ENCODE assay signal across 11 cellular contexts in the genomic region with DNA sequence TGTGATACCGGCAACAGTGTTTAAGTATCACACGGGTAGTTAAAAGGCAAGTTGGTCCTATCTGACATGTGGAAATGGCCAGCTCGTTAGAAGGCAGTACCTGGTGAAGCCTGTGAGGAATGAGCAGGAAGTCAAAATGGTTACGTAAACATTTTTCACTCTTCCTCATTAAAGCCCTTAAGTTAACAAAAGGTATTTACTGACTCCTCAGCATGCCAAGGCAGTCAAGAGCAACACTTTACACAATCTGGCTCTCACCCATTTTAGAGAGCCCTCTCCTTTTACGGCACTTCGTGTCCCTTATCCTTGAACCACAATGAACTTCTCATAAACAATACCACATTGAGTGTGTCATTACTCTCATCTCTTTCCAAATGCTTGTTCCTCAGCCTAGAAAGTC. TPM values are rescaled to one million over a fixed set of nuclear protein-coding genes. Genes with fewer than 3 reads are reported as not detected.
A peak's percentile ranks its signal among the peaks of the same experiment; 100 is the strongest.
DNase-seq lines count a peak whose midpoint lies in the region; ATAC-seq, FAIRE-seq and TF ChIP-seq lines count a peak whose summit lies in the region.
"Had no signal": no experiment of that assay in that cellular context is flagged by ENCODE, and none has a peak within 500 bp of the region (broad histone marks: within the 10 kb centered on the region; RNA-seq: fewer than 3 reads in every experiment).

No MANE protein-coding gene starts in this region.

- H3K27me3 Mint-ChIP-seq in stimulated activated memory B cell treated with anti-CD40 and anti-IgM and Interleukin-4, amounts not matched to agents 10 μg/mL and 1 μg/mL and 100 μg/mL, for 72 hours, result no peaks in the 10 kb centered on the region

- peaks cover under 1% of the 10 kb centered on the region for H4K20me1 ChIP-seq in keratinocyte (ENCODE audit: control insufficient read depth, extremely low read depth, insufficient read depth, low read length)

- no peak overlapping the region for H3K4me3 ChIP-seq in keratinocyte (ENCODE audit: control insufficient read depth in 2 of 3, extremely low read depth in 1 of 3, insufficient read depth in 2 of 3, low read depth in 1 of 3, low read length in 3 of 3)
- H3K4me3 ChIP-seq in thoracic aorta, result no peak overlapping the region

- H3K9me1 ChIP-seq in keratinocyte (ENCODE audit: control insufficient read depth, extremely low read depth, insufficient read depth, low read length), result no peaks in the 10 kb centered on the region

- H3K9me3 ChIP-seq in keratinocyte (ENCODE audit: control insufficient read depth, low read depth, low read length) (no peaks in the 10 kb centered on the region), thoracic aorta (no peaks in the 10 kb centered on the region)

- H3K4me2 ChIP-seq in keratinocyte (ENCODE audit: control insufficient read depth, extremely low read depth, insufficient read depth, low read depth, low read length), result no peak overlapping the region
- H3K4me2 ChIP-seq: KMS-11 had no signal

- H2AFZ ChIP-seq in keratinocyte (ENCODE audit: control insufficient read depth, low read length), result no peak overlapping the region

- no peak overlapping the region for H3K9ac ChIP-seq in keratinocyte (ENCODE audit: control insufficient read depth, extremely low read depth, insufficient read depth, low read length)
- H3K9ac ChIP-seq: KMS-11 had no signal

- no peak for TF ChIP-seq CTCF in keratinocyte (optimal IDR thresholded peaks at IDR 0.05 in 1 of 3, IDR thresholded peaks at IDR 0.05 in 1 of 3, conservative IDR thresholded peaks at IDR 0.05 in 1 of 3; ENCODE audit: extremely low read depth in 1 of 3, insufficient read depth in 2 of 3, low read length in 3 of 3)
- TF ChIP-seq CTCF in thoracic aorta (IDR thresholded peaks at IDR 0.05), result no peak

- H3K27ac ChIP-seq in keratinocyte (ENCODE audit: control insufficient read depth, insufficient read depth, low read length) (peak overlapping the region; percentile 1), thoracic aorta (no peak overlapping the region)
- H3K27ac ChIP-seq: KMS-11 had no signal

- dilution Hi-C loops in keratinocyte (cut with MboI; ENCODE audit: extremely low pct_ligation_motif_present, low sequenced_read_pairs), result no loop called here

- FAIRE-seq in keratinocyte (lab: Jason Lieb, UNC), result no peak

- H3K4me1 ChIP-seq in keratinocyte (ENCODE audit: control insufficient read depth, extremely low read depth, insufficient read depth, low read length) (peaks cover 8% of the 10 kb centered on the region), thoracic aorta (ENCODE audit: control insufficient read depth in 1 of 2, low read depth in 2 of 2) (peaks cover 3 to 25% of the 10 kb centered on the region in 2 donors)

- H3K27me3 ChIP-seq in keratinocyte (ENCODE audit: control insufficient read depth, extremely low read depth, insufficient read depth, low read length) (no peaks in the 10 kb centered on the region), thoracic aorta (replicated peaks; ENCODE audit: insufficient read depth) (no peaks in the 10 kb centered on the region)

- peaks cover 51% of the 10 kb centered on the region for H3K36me3 Mint-ChIP-seq in stimulated activated memory B cell treated with anti-CD40 and anti-IgM and Interleukin-4, amounts not matched to agents 10 μg/mL and 1 μg/mL and 100 μg/mL, for 72 hours

- H3K9me3 Mint-ChIP-seq in stimulated activated memory B cell treated with anti-CD40 and anti-IgM and Interleukin-4, amounts not matched to agents 10 μg/mL and 1 μg/mL and 100 μg/mL, for 72 hours, result no peaks in the 10 kb centered on the region

- H3K4me3 Mint-ChIP-seq in stimulated activated memory B cell treated with anti-CD40 and anti-IgM and Interleukin-4, amounts not matched to agents 10 μg/mL and 1 μg/mL and 100 μg/mL, for 72 hours, result no peak overlapping the region

- H3K4me1 Mint-ChIP-seq in stimulated activated memory B cell treated with anti-CD40 and anti-IgM and Interleukin-4, amounts not matched to agents 10 μg/mL and 1 μg/mL and 100 μg/mL, for 72 hours, result peaks cover 15% of the 10 kb centered on the region

- H3K27ac Mint-ChIP-seq in stimulated activated memory B cell treated with anti-CD40 and anti-IgM and Interleukin-4, amounts not matched to agents 10 μg/mL and 1 μg/mL and 100 μg/mL, for 72 hours, result no peak overlapping the region

- peaks cover 13% of the 10 kb centered on the region for H3K79me2 ChIP-seq in keratinocyte (ENCODE audit: control insufficient read depth, insufficient read depth, low read length)

- DNase-seq in NCI-H146 (lab: John Stamatoyannopoulos, UW), result peak; percentile 15
- no peak for DNase-seq in NCI-H146 treated with DMSO at 0.1 percent for 48 hours (lab: John Stamatoyannopoulos, UW; ENCODE audit: unreplicated experiment)
- peak; percentile 68 for DNase-seq in SKM-1 (lab: John Stamatoyannopoulos, UW; ENCODE audit: unreplicated experiment)
- DNase-seq in keratinocyte (ENCODE audit: low read depth, low spot score), result no peak
- DNase-seq in thoracic aorta (ENCODE audit: low spot score), result no peak
- no peak for DNase-seq in germinal center (ENCODE audit: low spot score)
- DNase-seq: activated naive CD4-positive, alpha-beta T cell; T1000 had no signal

- peaks cover 5 to 8% of the 10 kb centered on the region in 2 experiments for H3K36me3 ChIP-seq in keratinocyte (ENCODE audit: control insufficient read depth in 2 of 2, extremely low read depth in 1 of 2, insufficient read depth in 2 of 2, low read length in 2 of 2)
- H3K36me3 ChIP-seq in thoracic aorta, result peaks cover 7% of the 10 kb centered on the region

- ATAC-seq in thoracic aorta (ENCODE audit: insufficient number of reproducible peaks, low FRiP score, low read depth) (peak; percentile 40), GM18873 (IDR thresholded peaks at IDR 0.05; ENCODE audit: low FRiP score, unreplicated experiment) (no peak)
- no peak for ATAC-seq in stimulated activated memory B cell treated with anti-CD40 and anti-IgM and Interleukin-4, amounts not matched to agents 10 μg/mL and 1 μg/mL and 100 μg/mL, for 72 hours

RNA-seq across cellular contexts. Expression of a gene that starts 11.0 kb away (rescaled TPM):
- polyA plus RNA-seq in keratinocyte, result 3.9 to 9.6 TPM (median 6.0 TPM) in 3 replicates
- polyA plus RNA-seq in keratinocyte (2011; ENCODE audit: low read depth), result 11.3 TPM
- 2.2 and 3.8 TPM in 2 replicates for polyA plus RNA-seq in keratinocyte (2011; cell fraction: cytosol; rRNA removed)
- 7.0 and 7.7 TPM in 2 replicates for polyA plus RNA-seq in keratinocyte (2011; cell fraction: nucleus; rRNA removed)
- 5.3 and 8.0 TPM in 2 replicates for polyA plus RNA-seq in keratinocyte (2012; ENCODE audit: low replicate concordance)
- 2.7 to 20.0 TPM (median 10.3 TPM) in 3 replicates for polyA minus RNA-seq in keratinocyte
- 2.9 TPM for polyA minus RNA-seq in keratinocyte (2011; cell fraction: cytosol; rRNA and poly(A)+ RNA removed)
- 4.7 and 5.6 TPM in 2 replicates for polyA minus RNA-seq in keratinocyte (2011; cell fraction: nucleus; rRNA and poly(A)+ RNA removed)
- 10 to 100 TPM; 14.8 to 27.7 TPM for total RNA-seq in thoracic aorta

Comparison
In these comparisons a context has a peak if more than half of its experiments do, and no peak if none do; other contexts are left out.
1. DNase-seq: peak in NCI-H146 (single experiment) and SKM-1 (single experiment); none in NCI-H146 treated with DMSO at 0.1 percent for 48 hours (single experiment), keratinocyte (single experiment), thoracic aorta (single experiment) and germinal center (single experiment).